In the genomic region with DNA sequence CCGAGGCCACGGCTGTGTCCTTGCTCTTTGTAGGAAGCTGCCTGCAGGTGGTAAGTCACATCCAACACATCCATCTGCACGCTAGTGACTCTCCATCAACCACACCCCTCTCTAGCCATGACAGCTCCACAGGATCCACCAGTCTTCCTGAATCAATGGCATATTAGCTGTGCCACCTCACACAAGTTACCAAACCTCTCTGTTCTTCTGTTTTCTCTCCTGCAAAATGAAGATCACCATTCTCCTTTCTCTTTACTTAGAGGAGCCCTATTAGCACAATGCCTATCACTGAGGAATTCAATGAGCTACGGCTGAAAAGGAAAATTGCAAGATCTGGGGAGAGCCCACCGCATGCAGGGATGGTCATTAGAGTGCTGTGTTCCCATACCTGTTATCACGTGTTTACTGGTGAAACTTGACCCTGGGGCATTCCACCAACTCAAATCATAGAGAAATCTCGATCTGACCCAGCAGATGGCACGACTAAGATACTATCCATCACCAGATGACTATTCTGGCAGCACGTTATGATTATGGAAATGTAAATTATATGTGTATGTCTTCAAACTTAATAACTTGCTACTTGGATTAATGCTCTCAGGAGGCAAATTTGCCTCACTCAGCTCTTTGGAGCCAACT, we compare ENCODE assay signal across 1 cellular context.
TF ChIP-seq lines count a peak whose summit lies in the region.

No MANE protein-coding gene starts in this region.

TF ChIP-seq in GM23338, 12 proteins besides CTCF, POLR2A, EP300 and RAD21 (continued from another document):
- TF ChIP-seq ZNF462 (CRISPR knock-in tag; IDR thresholded peaks at IDR 0.05) (no peak), EZH2 (IDR thresholded peaks at IDR 0.05; ENCODE audit: low read depth, unreplicated experiment) (no peak), EZH2phosphoT487 (IDR thresholded peaks at IDR 0.05; ENCODE audit: unreplicated experiment) (no peak), POLR2AphosphoS5 (IDR thresholded peaks at IDR 0.05; ENCODE audit: low read depth) (no peak), JUNB (IDR thresholded peaks at IDR 0.05; ENCODE audit: unreplicated experiment) (no peak)
